8 cellular contexts compared by ENCODE assay signal in genomic region chr15:90606641-90607040, GRCh38.
"Had no signal": no experiment of that assay in that cellular context is flagged by ENCODE, and none has a peak within 500 bp of the region (broad histone marks: within the 10 kb centered on the region; RNA-seq: fewer than 3 reads in every experiment).

No MANE protein-coding gene starts in this region.

- DNase-seq: GM23248, GOT3, H7, H9, HCEC 1CT, HFFc6 had no signal

- H3K4me1 ChIP-seq: HAP-1 had no signal

- H3K36me3 ChIP-seq: HAP-1 had no signal

- H3K27ac ChIP-seq: GM23248 had no signal

- H3K4me3 ChIP-seq: GM23248, GM23338, HAP-1 had no signal
